18 cellular contexts compared by ENCODE assay signal in genomic region chr12:25970916-25971674, GRCh38. TPM values are rescaled to one million over a fixed set of nuclear protein-coding genes. Genes with fewer than 3 reads are reported as not detected.
DNase-seq lines count a peak whose midpoint lies in the region; ATAC-seq and TF ChIP-seq lines count a peak whose summit lies in the region.
"Had no signal": no experiment of that assay in that cellular context is flagged by ENCODE, and none has a peak within 500 bp of the region (broad histone marks: within the 10 kb centered on the region; RNA-seq: fewer than 3 reads in every experiment).

No MANE protein-coding gene starts in this region.

- intact Hi-C loops in esophagus squamous epithelium (cut with DNase I), result no loop called here
- intact Hi-C loops in transverse colon (cut with DNase I; ENCODE audit: low total_unique reads), result no loop called here

- DNase-seq in NCI-H82 (lab: John Stamatoyannopoulos, UW), result peak; percentile 48
- no peak for DNase-seq in NCI-H82 treated with DMSO at 0.1 percent for 48 hours (lab: John Stamatoyannopoulos, UW; ENCODE audit: unreplicated experiment)
- no peak for DNase-seq in esophagus squamous epithelium (lab: John Stamatoyannopoulos, UW)
- DNase-seq in transverse colon, result no peak
- no peak for DNase-seq in medulla oblongata (ENCODE audit: extremely low spot score)
- DNase-seq: 8988T; activated CD4-positive, alpha-beta memory T cell treated with anti-CD3 and anti-CD28 coated beads, Interleukin-2, amount 10 ng/mL, durations not matched to agents 7 days and 5 days; activated gamma-delta T cell treated with Interleukin-2 at 50 U/mL for 16 hours; cerebellar nuclear complex; islet precursor cell; naive thymus-derived CD8-positive, alpha-beta T cell; NCI-H1436; NCI-H526; T-helper 9 cell had no signal

- WGBS in esophagus squamous epithelium, 2 donors, result 70 to 73% methylated on average over 5 of the region's 5 CpGs
- 67 to 72% methylated on average over 5 of the region's 5 CpGs for WGBS in transverse colon (ENCODE audit: low coverage in 1 of 2), 2 donors

- peaks cover 35% of the 10 kb centered on the region for H3K27me3 Mint-ChIP-seq in activated T-helper 17 cell treated with anti-CD3 and anti-CD28 coated beads, Interleukin-2, amount 50 U/mL, for 72 hours

- no peaks in the 10 kb centered on the region for H3K4me1 Mint-ChIP-seq in activated T-helper 17 cell treated with anti-CD3 and anti-CD28 coated beads, Interleukin-2, amount 50 U/mL, for 72 hours
- H3K4me1 Mint-ChIP-seq: activated CD4-positive, alpha-beta memory T cell treated with anti-CD3 and anti-CD28 coated beads, Interleukin-2, amount 10 ng/mL, durations not matched to agents 7 days and 5 days had no signal

- H3K9me3 ChIP-seq in esophagus squamous epithelium (no peaks in the 10 kb centered on the region), muscle layer of duodenum (ENCODE audit: control insufficient read depth in 1 of 2, low read length in 2 of 2) (no peaks in the 10 kb centered on the region), transverse colon (no peaks in the 10 kb centered on the region)

- H3K4me3 ChIP-seq in esophagus squamous epithelium, result no peak overlapping the region
- H3K4me3 ChIP-seq in muscle layer of duodenum (ENCODE audit: low read depth in 1 of 2, low read length in 2 of 2), result no peak overlapping the region
- no peak overlapping the region for H3K4me3 ChIP-seq in transverse colon
- H3K4me3 ChIP-seq: K562 had no signal

- TF ChIP-seq POLR2A in esophagus squamous epithelium (IDR thresholded peaks at IDR 0.05), result no peak
- TF ChIP-seq POLR2A in transverse colon (IDR thresholded peaks at IDR 0.05), result no peak

- no peaks in the 10 kb centered on the region for H3K9me3 Mint-ChIP-seq in activated T-helper 17 cell treated with anti-CD3 and anti-CD28 coated beads, Interleukin-2, amount 50 U/mL, for 72 hours
- H3K9me3 Mint-ChIP-seq: activated CD4-positive, alpha-beta memory T cell treated with anti-CD3 and anti-CD28 coated beads, Interleukin-2, amount 10 ng/mL, durations not matched to agents 7 days and 5 days; naive thymus-derived CD8-positive, alpha-beta T cell had no signal

- in situ Hi-C loops in transverse colon (cut with MboI; ENCODE audit: low pct_ligation_motif_present in 1 of 4, low pct_unique_long_range_greater_than_20kb in 1 of 4, low sequenced_read_pairs in 3 of 4), result no loop called here

- H3K27ac Mint-ChIP-seq in activated T-helper 17 cell treated with anti-CD3 and anti-CD28 coated beads, Interleukin-2, amount 50 U/mL, for 72 hours, result no peak overlapping the region
- H3K27ac Mint-ChIP-seq: activated CD4-positive, alpha-beta memory T cell treated with anti-CD3 and anti-CD28 coated beads, Interleukin-2, amount 10 ng/mL, durations not matched to agents 7 days and 5 days; naive thymus-derived CD8-positive, alpha-beta T cell had no signal

- H3K36me3 Mint-ChIP-seq in activated T-helper 17 cell treated with anti-CD3 and anti-CD28 coated beads, Interleukin-2, amount 50 U/mL, for 72 hours (ENCODE audit: low read depth), result no peaks in the 10 kb centered on the region
- H3K36me3 Mint-ChIP-seq: naive thymus-derived CD8-positive, alpha-beta T cell had no signal

- TF ChIP-seq EP300 in transverse colon (IDR thresholded peaks at IDR 0.05; ENCODE audit: low read depth), result no peak

- H3K4me3 Mint-ChIP-seq in activated T-helper 17 cell treated with anti-CD3 and anti-CD28 coated beads, Interleukin-2, amount 50 U/mL, for 72 hours, result no peak overlapping the region
- H3K4me3 Mint-ChIP-seq: activated CD4-positive, alpha-beta memory T cell treated with anti-CD3 and anti-CD28 coated beads, Interleukin-2, amount 10 ng/mL, durations not matched to agents 7 days and 5 days; naive thymus-derived CD8-positive, alpha-beta T cell had no signal

- H3K27ac ChIP-seq in esophagus squamous epithelium, result peak overlapping the region in 3 of 4 donors; percentile 10 to 64 (median 21)
- H3K27ac ChIP-seq in muscle layer of duodenum (ENCODE audit: low read length), result peak overlapping the region; percentile 10
- H3K27ac ChIP-seq in transverse colon, result peak overlapping the region in 3 of 4 donors; percentile 52 to 68 (median 56)

- H3K27me3 ChIP-seq in esophagus squamous epithelium (no peaks in the 10 kb centered on the region), muscle layer of duodenum (ENCODE audit: low read depth, low read length) (no peaks in the 10 kb centered on the region), transverse colon (no peaks in the 10 kb centered on the region)

- H3K36me3 ChIP-seq in esophagus squamous epithelium (no peaks in the 10 kb centered on the region), muscle layer of duodenum (ENCODE audit: control insufficient read depth in 1 of 2, insufficient read depth in 2 of 2, low read length in 2 of 2) (no peaks in the 10 kb centered on the region), transverse colon (no peaks in the 10 kb centered on the region)

- H3K4me1 ChIP-seq in esophagus squamous epithelium (peaks cover 0 to 30% (median 5%) of the 10 kb centered on the region in 3 donors), muscle layer of duodenum (ENCODE audit: control insufficient read depth in 1 of 2, insufficient read depth in 2 of 2, low read length in 2 of 2) (peaks cover 10 to 64% of the 10 kb centered on the region in 2 donors), transverse colon (peaks cover 0 to 31% (median 11%) of the 10 kb centered on the region in 4 donors)

- ATAC-seq in GM18907 (IDR thresholded peaks at IDR 0.05; ENCODE audit: unreplicated experiment), result no peak
- ATAC-seq in activated T-helper 17 cell treated with anti-CD3 and anti-CD28 coated beads, Interleukin-2, amount 50 U/mL, for 72 hours (replicated peaks), result no peak
- ATAC-seq: K562; naive thymus-derived CD8-positive, alpha-beta T cell had no signal

- TF ChIP-seq CTCF in esophagus squamous epithelium (IDR thresholded peaks at IDR 0.05) (peak in 1 of 6 experiments; percentile 21), transverse colon (IDR thresholded peaks at IDR 0.05) (peak in 3 of 5 experiments; percentile 16 to 32 (median 23))

RNA-seq across cellular contexts. Expression of gene RASSF8, which starts 12.6 kb away (rescaled TPM):
- total RNA-seq in esophagus squamous epithelium (10 to 100 TPM in 2 of 4 donors, 1 to 10 TPM in 2; 3.6 to 15.1 (median 8.8) TPM), transverse colon (100 to 1,000 TPM in 1 of 4 donors, 10 to 100 TPM in 3; 13.1 to 332 (median 23.5) TPM)
- under 1 TPM in 1 of 2 donors, not detected in 1; 0.56 TPM for total RNA-seq in activated T-helper 17 cell treated with anti-CD3 and anti-CD28 coated beads, Interleukin-2, amount 50 U/mL, for 72 hours
- total RNA-seq: naive thymus-derived CD8-positive, alpha-beta T cell had no signal
